ENCODE assay signal across 15 cellular contexts in genomic region chr6:3791526-3792212, GRCh38.
"Had no signal": no experiment of that assay in that cellular context is flagged by ENCODE, and none has a peak within 500 bp of the region (broad histone marks: within the 10 kb centered on the region; RNA-seq: fewer than 3 reads in every experiment).

No MANE protein-coding gene starts in this region.

- H3K27ac ChIP-seq: body of pancreas, pancreas, transverse colon, WERI-Rb-1 had no signal

- H3K4me1 ChIP-seq: pancreas, transverse colon had no signal

- H3K27me3 Mint-ChIP-seq: activated CD4-positive, alpha-beta T cell treated with anti-CD3 and anti-CD28 coated beads for 36 hours had no signal

- H3K9me3 ChIP-seq: body of pancreas, pancreas, transverse colon had no signal

- H3K27ac Mint-ChIP-seq: activated CD4-positive, alpha-beta T cell treated with anti-CD3 and anti-CD28 coated beads for 36 hours; activated naive CD4-positive, alpha-beta T cell treated with anti-CD3 and anti-CD28 coated beads, Interleukin-2, amount 50 U/mL, for 72 hours had no signal

- H3K4me3 Mint-ChIP-seq: activated CD4-positive, alpha-beta T cell treated with anti-CD3 and anti-CD28 coated beads for 36 hours; neural crest cell had no signal

- H3K4me1 Mint-ChIP-seq: activated CD4-positive, alpha-beta T cell treated with anti-CD3 and anti-CD28 coated beads for 36 hours had no signal

- H3K4me3 ChIP-seq: body of pancreas, pancreas, transverse colon had no signal

- DNase-seq: activated CD4-positive, alpha-beta T cell treated with anti-CD3 and anti-CD28 coated beads for 36 hours; activated CD8-positive, alpha-beta memory T cell treated with anti-CD3 and anti-CD28 coated beads for 24 hours; amniotic stem cell; body of pancreas; erythroblast; kidney; left ventricle myocardium superior; pancreas; stimulated activated CD4-positive, alpha-beta T cell treated with anti-CD3 and anti-CD28 coated beads, Interleukin-15, amount 100 ng/mL, for 24 hours; stimulated activated CD4-positive, alpha-beta T cell treated with anti-CD3 and anti-CD28 coated beads, Interleukin-4, amount 100 ng/mL, for 24 hours; T-helper 1 cell; transverse colon; WERI-Rb-1 had no signal

- H3K36me3 Mint-ChIP-seq: activated naive CD4-positive, alpha-beta T cell treated with anti-CD3 and anti-CD28 coated beads, Interleukin-2, amount 50 U/mL, for 72 hours had no signal

- H3K27me3 ChIP-seq: body of pancreas, pancreas, transverse colon had no signal

- H3K36me3 ChIP-seq: pancreas, transverse colon, WERI-Rb-1 had no signal

- H3K9me3 Mint-ChIP-seq: activated naive CD4-positive, alpha-beta T cell treated with anti-CD3 and anti-CD28 coated beads, Interleukin-2, amount 50 U/mL, for 72 hours; neural crest cell had no signal

- ATAC-seq: activated CD4-positive, alpha-beta T cell treated with anti-CD3 and anti-CD28 coated beads for 36 hours; activated naive CD4-positive, alpha-beta T cell treated with anti-CD3 and anti-CD28 coated beads, Interleukin-2, amount 50 U/mL, for 72 hours; body of pancreas; left ventricle myocardium superior had no signal
